In genomic region chr4:25144870-25145481, GRCh38 we compare ENCODE assay signal across 8 cellular contexts. TPM values are rescaled to one million over a fixed set of nuclear protein-coding genes. Genes with fewer than 3 reads are reported as not detected.
DNase-seq lines count a peak whose midpoint lies in the region; ATAC-seq and TF ChIP-seq lines count a peak whose summit lies in the region.

No MANE protein-coding gene starts in this region.

- ATAC-seq in activated T-cell treated with anti-CD3 and anti-CD28 coated beads, Interleukin-2, amount 50 U/mL, for 72 hours (replicated peaks in 1 of 2) = no peak
- no peak for ATAC-seq in GM21576 (IDR thresholded peaks at IDR 0.05; ENCODE audit: unreplicated experiment)

- H2AFZ ChIP-seq in OCI-LY3 (ENCODE audit: low read depth, low read length) = no peak overlapping the region
- no peak overlapping the region for H2AFZ ChIP-seq in fibroblast of lung (ENCODE audit: low read length)

- H3K9me3 ChIP-seq in OCI-LY3 (ENCODE audit: insufficient read depth, low read length) (no peaks in the 10 kb centered on the region), fibroblast of lung (ENCODE audit: control insufficient read depth, insufficient read depth, low read depth, low read length) (no peaks in the 10 kb centered on the region), testis (no peaks in the 10 kb centered on the region)

- no peak overlapping the region for H3K4me3 Mint-ChIP-seq in activated T-cell treated with anti-CD3 and anti-CD28 coated beads, Interleukin-2, amount 50 U/mL, for 72 hours

- H3K36me3 ChIP-seq in OCI-LY3 (replicated peaks; ENCODE audit: low read depth, low read length) (peaks cover 17% of the 10 kb centered on the region), fibroblast of lung (ENCODE audit: control insufficient read depth, insufficient read depth, low read length) (peaks cover 2% of the 10 kb centered on the region), testis (ENCODE audit: low read depth, missing control alignments) (no peaks in the 10 kb centered on the region)

- H3K4me3 ChIP-seq in OCI-LY3 (ENCODE audit: low read length) = no peak overlapping the region
- no peak overlapping the region for H3K4me3 ChIP-seq in fibroblast of lung (replicated peaks in 1 of 4; ENCODE audit: control extremely low read depth in 1 of 4, insufficient read depth in 1 of 4, low read depth in 3 of 4, low read length in 4 of 4)
- H3K4me3 ChIP-seq in testis = no peak overlapping the region

- DNase-seq in AG08395 (ENCODE audit: low spot score) (peak; percentile 37), fibroblast of lung (ENCODE audit: low read depth in 2 of 2) (peak; percentile 18 to 44), testis (no peak), SIG-M5 treated with dmso at 0.1 percent for 504 hours (lab: John Stamatoyannopoulos, UW; ENCODE audit: unreplicated experiment) (no peak)
- no peak for DNase-seq in activated T-cell treated with anti-CD3 and anti-CD28 coated beads, Interleukin-2, amount 50 U/mL, for 72 hours

- no peaks in the 10 kb centered on the region for H3K9me3 Mint-ChIP-seq in activated T-cell treated with anti-CD3 and anti-CD28 coated beads, Interleukin-2, amount 50 U/mL, for 72 hours

- H3K9ac ChIP-seq in OCI-LY3 (ENCODE audit: low read length) = no peak overlapping the region
- no peak overlapping the region for H3K9ac ChIP-seq in fibroblast of lung (ENCODE audit: insufficient read depth, low read length)

- 9 to 16% methylated on average over 1 of the region's 1 CpG for WGBS in testis, 2 donors

- H3K27me3 ChIP-seq in OCI-LY3 (ENCODE audit: low read depth, low read length) (no peaks in the 10 kb centered on the region), fibroblast of lung (ENCODE audit: control insufficient read depth, insufficient read depth, low read length) (no peaks in the 10 kb centered on the region), testis (no peaks in the 10 kb centered on the region)

- H3K4me1 ChIP-seq in OCI-LY3 (ENCODE audit: low read length) (no peaks in the 10 kb centered on the region), fibroblast of lung (ENCODE audit: control insufficient read depth, extremely low read depth, insufficient read depth, low read length) (no peaks in the 10 kb centered on the region), testis (no peaks in the 10 kb centered on the region)

- H3K79me2 ChIP-seq in OCI-LY3 (ENCODE audit: low read length) = no peaks in the 10 kb centered on the region
- no peaks in the 10 kb centered on the region for H3K79me2 ChIP-seq in fibroblast of lung (ENCODE audit: control insufficient read depth, insufficient read depth, low read length)

- H3K27me3 Mint-ChIP-seq in activated T-cell treated with anti-CD3 and anti-CD28 coated beads, Interleukin-2, amount 50 U/mL, for 72 hours (ENCODE audit: low read depth) = no peaks in the 10 kb centered on the region

- H3K4me1 Mint-ChIP-seq in activated T-cell treated with anti-CD3 and anti-CD28 coated beads, Interleukin-2, amount 50 U/mL, for 72 hours (ENCODE audit: low read depth) = no peaks in the 10 kb centered on the region

- H3K4me2 ChIP-seq in OCI-LY3 (ENCODE audit: low read length) = no peak overlapping the region
- no peak overlapping the region for H3K4me2 ChIP-seq in fibroblast of lung (ENCODE audit: extremely low read depth, insufficient read depth, low read length)

- no peak overlapping the region for H3K27ac ChIP-seq in OCI-LY3 (ENCODE audit: low read length)
- no peak overlapping the region for H3K27ac ChIP-seq in fibroblast of lung (ENCODE audit: insufficient read depth, low read length)
- H3K27ac ChIP-seq in testis = no peak overlapping the region

- intact Hi-C loops in testis (cut with DNase I; ENCODE audit: low total_unique reads) = no loop called here

- H4K20me1 ChIP-seq in OCI-LY3 (ENCODE audit: insufficient read depth, low read length) = no peaks in the 10 kb centered on the region
- H4K20me1 ChIP-seq in fibroblast of lung (ENCODE audit: control insufficient read depth, extremely low read depth, insufficient read depth, low read length) = no peaks in the 10 kb centered on the region

- no peak for TF ChIP-seq POLR2A in testis (IDR thresholded peaks at IDR 0.05)

- no peak overlapping the region for H3K27ac Mint-ChIP-seq in activated T-cell treated with anti-CD3 and anti-CD28 coated beads, Interleukin-2, amount 50 U/mL, for 72 hours

- TF ChIP-seq CTCF in GM12874 (IDR thresholded peaks at IDR 0.05; ENCODE audit: insufficient read depth, low read depth, low read length) = peak; percentile 30; the same call in 1 of the 2 replicates
- peak; percentile 66 for TF ChIP-seq CTCF in OCI-LY3 (IDR thresholded peaks at IDR 0.05; ENCODE audit: low read depth, low read length)
- TF ChIP-seq CTCF in fibroblast of lung (conservative IDR thresholded peaks at IDR 0.05 in 1 of 2, IDR thresholded peaks at IDR 0.05 in 1 of 2; ENCODE audit: low read depth in 1 of 2, low read length in 2 of 2) = peak; percentile 41 to 64
- TF ChIP-seq CTCF in testis (IDR thresholded peaks at IDR 0.05) = peak; percentile 38 to 56 (median 45)

- peaks cover 2 to 4% of the 10 kb centered on the region in 2 donors for H3K36me3 Mint-ChIP-seq in activated T-cell treated with anti-CD3 and anti-CD28 coated beads, Interleukin-2, amount 50 U/mL, for 72 hours (ENCODE audit: insufficient read depth in 2 of 2)

RNA-seq across cellular contexts. Expression of gene SEPSECS, which starts 15.3 kb away (rescaled TPM):
- total RNA-seq in fibroblast of lung (9.2 and 12.4 TPM in 2 replicates), testis (10 to 100 TPM; 18.2 to 18.3 TPM)
- polyA plus RNA-seq in fibroblast of lung (3.6 and 5.9 TPM in 2 replicates), testis (ENCODE audit: insufficient read depth, low read depth, low replicate concordance) (12.7 TPM)
- 2.3 and 3.1 TPM in 2 replicates for polyA plus RNA-seq in fibroblast of lung (2012)
- polyA minus RNA-seq in fibroblast of lung (ENCODE audit: low replicate concordance) = 0.67 and 1.3 TPM in 2 replicates
- 10 to 100 TPM; 21.6 to 27.9 TPM for total RNA-seq in activated T-cell treated with anti-CD3 and anti-CD28 coated beads, Interleukin-2, amount 50 U/mL, for 72 hours

Comparison
In these comparisons a context has a peak if more than half of its experiments do, and no peak if none do; other contexts are left out.
1. DNase-seq: peak in AG08395 (single experiment) and fibroblast of lung (2 of 2); none in testis (single experiment), SIG-M5 treated with dmso at 0.1 percent for 504 hours (single experiment) and activated T-cell treated with anti-CD3 and anti-CD28 coated beads, Interleukin-2, amount 50 U/mL, for 72 hours (0 of 2).
2. Peak in every context shown above with its lines, with median percentiles within 50 percentile points of each other: CTCF ChIP-seq.